ENCODE assay signal across 8 cellular contexts in the genomic region with DNA sequence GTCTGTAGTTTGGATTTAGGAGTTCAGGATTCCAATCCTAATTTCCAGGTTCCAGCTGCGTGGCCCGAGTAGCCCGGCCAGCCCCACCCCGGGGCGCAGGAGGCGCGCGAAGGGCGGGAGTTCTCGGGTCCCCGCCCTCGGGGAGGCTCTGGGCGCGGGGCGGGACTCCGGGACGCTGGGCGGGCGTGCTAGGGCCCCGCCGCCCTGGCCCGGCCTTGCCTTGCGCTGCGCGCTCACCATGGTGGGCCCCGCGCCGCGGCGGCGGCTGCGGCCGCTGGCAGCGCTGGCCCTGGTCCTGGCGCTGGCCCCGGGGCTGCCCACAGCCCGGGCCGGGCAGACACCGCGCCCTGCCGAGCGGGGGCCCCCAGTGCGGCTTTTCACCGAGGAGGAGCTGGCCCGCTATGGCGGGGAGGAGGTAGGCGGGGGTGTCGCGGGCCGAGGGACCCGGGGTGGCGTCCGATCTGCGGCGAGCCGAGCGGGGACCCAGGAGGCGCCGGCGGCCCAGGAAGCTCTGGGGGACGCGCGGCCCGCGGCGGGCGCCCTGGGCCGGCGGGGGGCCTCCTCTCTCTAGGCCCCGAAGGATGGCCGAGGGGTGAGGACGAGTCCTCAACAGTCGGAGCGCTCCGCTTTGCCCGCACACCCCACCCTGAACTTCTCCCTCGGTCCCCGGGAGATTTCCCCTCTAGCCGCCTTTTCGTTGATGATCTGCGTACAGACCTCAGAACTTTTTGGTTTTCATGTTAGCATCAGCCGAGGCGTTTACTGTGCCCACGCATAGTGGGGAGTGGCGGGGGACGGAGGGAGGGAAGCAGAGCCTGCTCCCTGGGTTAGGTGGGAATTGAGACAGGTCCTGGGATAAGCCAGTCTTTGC. TPM values are rescaled to one million over a fixed set of nuclear protein-coding genes. Genes with fewer than 3 reads are reported as not detected.
DNase-seq lines count a peak whose midpoint lies in the region; ATAC-seq and TF ChIP-seq lines count a peak whose summit lies in the region.

A gene (plus strand): TSS at position 215 of the 871 bp plus-strand sequence. CDS start 24 bp downstream, at position 239.

- no peaks in the 10 kb centered on the region for H3K36me3 Mint-ChIP-seq in natural killer cell

- peaks cover 0 to 4% of the 10 kb centered on the region in 2 donors for H3K27me3 Mint-ChIP-seq in natural killer cell (ENCODE audit: low read depth in 2 of 2)

- H3K9me3 ChIP-seq in HUES48 (ENCODE audit: control insufficient read depth, insufficient read depth, low read length) (no peaks in the 10 kb centered on the region), Peyer's patch (no peaks in the 10 kb centered on the region)

- intact Hi-C loops in natural killer cell (cut with micrococcal nuclease) = loop anchor here (1.0 kb wide), 1 partner anchor 18 kb away; no protein-coding TSS in a partner anchor

- H3K36me3 ChIP-seq in HUES48 (ENCODE audit: control insufficient read depth, insufficient read depth, low read length) (no peaks in the 10 kb centered on the region), Peyer's patch (no peaks in the 10 kb centered on the region)

- H3K4me1 ChIP-seq in HUES48 (ENCODE audit: control insufficient read depth, insufficient read depth, low read length) (peaks cover 13% of the 10 kb centered on the region; the same call in 1 of the 2 replicates), Peyer's patch (peaks cover 0 to 17% (median 3%) of the 10 kb centered on the region in 4 donors)

- H3K4me3 ChIP-seq in HUES48 (ENCODE audit: low read depth, low read length) (peak within 1 kb of the TSS; percentile 74), Peyer's patch (peak within 1 kb of the TSS; percentile 86 to 96 (median 94)), fibroblast of mammary gland (ENCODE audit: control insufficient read depth, low read depth, low read length) (peak within 1 kb of the TSS; percentile 75)

- H3K4me1 Mint-ChIP-seq in natural killer cell = peaks cover 4 to 9% of the 10 kb centered on the region in 2 donors

- peak in 1 of 2 donors; percentile 65 for TF ChIP-seq POLR2A in Peyer's patch (IDR thresholded peaks at IDR 0.05)

- H3K27me3 ChIP-seq in HUES48 (ENCODE audit: control insufficient read depth, insufficient read depth, low read length) (peaks cover 8% of the 10 kb centered on the region), Peyer's patch (no peaks in the 10 kb centered on the region)

- DNase-seq in DMS 273 treated with DMSO at 0.1 percent for 48 hours (lab: John Stamatoyannopoulos, UW) (peak; percentile 37), Peyer's patch (peak; percentile 70 to 90 (median 89)), fibroblast of mammary gland (ENCODE audit: low read depth) (peak; percentile 70), natural killer cell (peak; percentile 67)
- DNase-seq in activated T-helper 1 cell treated with anti-CD3 and anti-CD28 coated beads, Interleukin-2, amount 50 U/mL, for 16 hours (ENCODE audit: low read depth in 1 of 2, low spot score in 1 of 2) = peak; percentile 52 to 58
- peak; percentile 64 for DNase-seq in stimulated activated naive CD4-positive, alpha-beta T cell treated with Interleukin-2 at 50 U/mL for 16 hours (lab: John Stamatoyannopoulos, UW)

- peak; percentile 99 for ATAC-seq in GM21390 (IDR thresholded peaks at IDR 0.05; ENCODE audit: unreplicated experiment)
- ATAC-seq in natural killer cell = peak; percentile 98 to 99 (median 98)

- no peak within 1 kb of the TSS for H3K27ac ChIP-seq in HUES48 (ENCODE audit: low read depth, low read length)
- H3K27ac ChIP-seq in Peyer's patch = peak within 1 kb of the TSS; percentile 60 to 79 (median 77)

- peak within 1 kb of the TSS; percentile 76 for H3K4me3 Mint-ChIP-seq in natural killer cell

- H3K27ac Mint-ChIP-seq in natural killer cell = peak within 1 kb of the TSS in 1 of 2 donors; percentile 49

- TF ChIP-seq CTCF in Peyer's patch (IDR thresholded peaks at IDR 0.05) (no peak), fibroblast of mammary gland (conservative IDR thresholded peaks at IDR 0.05; ENCODE audit: control insufficient read depth, insufficient read depth, low read depth, low read length) (no peak), natural killer cell (IDR thresholded peaks at IDR 0.05) (no peak)

- H3K9me3 Mint-ChIP-seq in natural killer cell = no peaks in the 10 kb centered on the region

- no peak within 1 kb of the TSS for H3K9ac ChIP-seq in HUES48 (ENCODE audit: low read depth, low read length)

RNA-seq across cellular contexts. Expression of the gene that starts here (rescaled TPM):
- total RNA-seq in Peyer's patch = 10 to 100 TPM; 28.2 to 61.9 (median 34.2) TPM
- 10 to 100 TPM in 2 of 3 donors, 1 to 10 TPM in 1; 7.2 to 14.0 (median 12.2) TPM for total RNA-seq in natural killer cell

Comparison
In these comparisons a context has a peak if more than half of its experiments do, and no peak if none do; other contexts are left out.
1. DNase-seq: peak in every context shown above with its lines; median percentile 89 in Peyer's patch; 70 in fibroblast of mammary gland; 67 in natural killer cell; 64 in stimulated activated naive CD4-positive, alpha-beta T cell treated with Interleukin-2 at 50 U/mL for 16 hours; 55 in activated T-helper 1 cell treated with anti-CD3 and anti-CD28 coated beads, Interleukin-2, amount 50 U/mL, for 16 hours; 37 in DMS 273 treated with DMSO at 0.1 percent for 48 hours.